Comparison of ENCODE assay signal across 21 cellular contexts in genomic region chr20:41347523-41348429, GRCh38. TPM values are rescaled to one million over a fixed set of nuclear protein-coding genes. Genes with fewer than 3 reads are reported as not detected.
DNase-seq lines count a peak whose midpoint lies in the region; ATAC-seq, FAIRE-seq and TF ChIP-seq lines count a peak whose summit lies in the region.
"Had no signal": no experiment of that assay in that cellular context is flagged by ENCODE, and none has a peak within 500 bp of the region (broad histone marks: within the 10 kb centered on the region; RNA-seq: fewer than 3 reads in every experiment).

No MANE protein-coding gene starts in this region.

- H3F3A ChIP-seq in neural progenitor cell (ENCODE audit: low read depth) (no peaks in the 10 kb centered on the region), GM23338 (replicated peaks; ENCODE audit: low read depth) (no peaks in the 10 kb centered on the region)

- H3K27ac ChIP-seq in K562 (ENCODE audit: extremely low read depth, low read depth, low read length) = no peak overlapping the region
- no peak overlapping the region for H3K27ac ChIP-seq in neural progenitor cell
- H3K27ac ChIP-seq in GM23338 (ENCODE audit: low read depth) = no peak overlapping the region
- H3K27ac ChIP-seq: 22Rv1; BLaER1 treated with 17β-estradiol and CSF1 and Interleukin-3, amounts not matched to agents 10 nM and 100 nM; KMS-11 had no signal

- intact Hi-C loops in K562 (cut with micrococcal nuclease) = loop anchor here (10.0 kb wide), 1 partner anchor 267 kb away; the partner anchor contains the start of gene CHD6

- H3K4me3 Mint-ChIP-seq in neural progenitor cell (no peak overlapping the region), GM23338 (no peak overlapping the region)

- H2AFZ ChIP-seq in K562 (ENCODE audit: low read depth, low read length) = no peak overlapping the region
- H2AFZ ChIP-seq in neural progenitor cell (replicated peaks) = no peak overlapping the region
- no peak overlapping the region for H2AFZ ChIP-seq in GM23338

- ATAC-seq in K562 (no peak), GM23338 (no peak)
- ATAC-seq: PC-3 had no signal

- no peaks in the 10 kb centered on the region for H3K9me3 ChIP-seq in K562 (replicated peaks; ENCODE audit: control insufficient read depth, insufficient read depth, low read depth, low read length)
- H3K9me3 ChIP-seq in neural progenitor cell (ENCODE audit: low read depth) = no peaks in the 10 kb centered on the region
- H3K9me3 ChIP-seq: BLaER1 treated with 17β-estradiol and CSF1 and Interleukin-3, amounts not matched to agents 10 nM and 100 nM had no signal

- H3K4me2 ChIP-seq in K562 (ENCODE audit: insufficient read depth, low read length) = no peak overlapping the region
- H3K4me2 ChIP-seq in neural progenitor cell = no peak overlapping the region
- H3K4me2 ChIP-seq in GM23338 = no peak overlapping the region
- H3K4me2 ChIP-seq: KMS-11 had no signal

- H3K4me3 ChIP-seq in K562 (no peak overlapping the region), fibroblast of mammary gland (ENCODE audit: control insufficient read depth, low read depth, low read length) (no peak overlapping the region), neural progenitor cell (no peak overlapping the region), GM23338 (no peak overlapping the region)
- H3K4me3 ChIP-seq: BLaER1 treated with 17β-estradiol and CSF1 and Interleukin-3, amounts not matched to agents 10 nM and 100 nM had no signal

- no peaks in the 10 kb centered on the region for H3K9me1 ChIP-seq in K562 (ENCODE audit: control insufficient read depth, insufficient read depth, low read length)

- H3K9me3 Mint-ChIP-seq in neural progenitor cell = no peaks in the 10 kb centered on the region
- no peaks in the 10 kb centered on the region; the same call in 2 of the 3 replicates for H3K9me3 Mint-ChIP-seq in GM23338

- CTCF ChIA-PET in K562 (lab: Yijun Ruan, JAX; ENCODE audit: low intra/inter-chr PET ratio) = no interaction called here

- in situ Hi-C loops in K562 (cut with MboI) = no loop called here

- no peaks in the 10 kb centered on the region for H3K79me2 ChIP-seq in K562 (ENCODE audit: control insufficient read depth, insufficient read depth, low read length)
- H3K79me2 ChIP-seq in neural progenitor cell (ENCODE audit: low read depth) = no peaks in the 10 kb centered on the region
- H3K79me2 ChIP-seq in GM23338 (replicated peaks; ENCODE audit: insufficient read depth) = no peaks in the 10 kb centered on the region

- H3K36me3 ChIP-seq in K562 (ENCODE audit: control insufficient read depth, insufficient read depth, low read length) (0 out of 3 replicates have a peak, but pooled peaks cover 2% of the 10 kb centered on the region), neural progenitor cell (no peaks in the 10 kb centered on the region), GM23338 (ENCODE audit: insufficient read depth) (no peaks in the 10 kb centered on the region)
- H3K36me3 ChIP-seq: BLaER1 treated with 17β-estradiol and CSF1 and Interleukin-3, amounts not matched to agents 10 nM and 100 nM had no signal

- TF ChIP-seq CTCF in K562 (IDR thresholded peaks at IDR 0.05 in 2 of 3, conservative IDR thresholded peaks at IDR 0.05 in 1 of 3; ENCODE audit: insufficient read depth in 2 of 3, low read depth in 1 of 3, low read length in 3 of 3) (no peak), fibroblast of mammary gland (conservative IDR thresholded peaks at IDR 0.05; ENCODE audit: control insufficient read depth, insufficient read depth, low read depth, low read length) (no peak), neural progenitor cell (IDR thresholded peaks at IDR 0.05) (no peak), GM23338 (conservative IDR thresholded peaks at IDR 0.05; ENCODE audit: low read depth in 2 of 2) (no peak)

- H3K4me1 Mint-ChIP-seq in neural progenitor cell (peaks cover 10% of the 10 kb centered on the region), GM23338 (peaks cover 6% of the 10 kb centered on the region; the same call in 2 of the 3 replicates)

- WGBS in K562 (ENCODE audit: insufficient coverage, low coverage, missing lambda C conversion rate) = 64% methylated on average over 13 of the region's 13 CpGs

- TF ChIP-seq POLR2A in K562 (conservative IDR thresholded peaks at IDR 0.05) = no peak

- FAIRE-seq in K562 (lab: Jason Lieb, UNC) = no peak
- FAIRE-seq: G401.6 had no signal

- H3K27me3 Mint-ChIP-seq in neural progenitor cell (ENCODE audit: insufficient read depth, low read depth) = peaks cover 3% of the 10 kb centered on the region
- peaks cover 7% of the 10 kb centered on the region for H3K27me3 Mint-ChIP-seq in GM23338 (ENCODE audit: insufficient read depth, low read depth, poor library complexity)

- no peaks in the 10 kb centered on the region for H3K36me3 Mint-ChIP-seq in neural progenitor cell
- H3K36me3 Mint-ChIP-seq in GM23338 (ENCODE audit: low read depth) = no peaks in the 10 kb centered on the region; the same call in 2 of the 3 replicates

- H3K9me2 ChIP-seq in GM23338 (ENCODE audit: insufficient read depth) = no peaks in the 10 kb centered on the region

- peak overlapping the region; percentile 15 for H3K27ac Mint-ChIP-seq in neural progenitor cell
- no peak overlapping the region for H3K27ac Mint-ChIP-seq in GM23338

- TF ChIP-seq EP300 in K562 (IDR thresholded peaks at IDR 0.05; ENCODE audit: low read length) = no peak

- POLR2A ChIA-PET in K562 (lab: Yijun Ruan, JAX) = no interaction called here

- H3K9ac ChIP-seq in K562 (ENCODE audit: insufficient read depth in 1 of 2, low read depth in 2 of 2, low read length in 2 of 2) (peak overlapping the region in 1 of 2 experiments; percentile 59; a peak in 2 of 4 replicates), neural progenitor cell (no peak overlapping the region)
- H3K9ac ChIP-seq: BLaER1 treated with 17β-estradiol and CSF1 and Interleukin-3, amounts not matched to agents 10 nM and 100 nM; KMS-11 had no signal

- no peak for TF ChIP-seq RAD21 in K562 (CRISPR knock-in tag; conservative IDR thresholded peaks at IDR 0.05 in 1 of 2, IDR thresholded peaks at IDR 0.05 in 1 of 2)

- H3K27me3 ChIP-seq in K562 (ENCODE audit: control insufficient read depth in 2 of 2, insufficient read depth in 2 of 2, low read length in 2 of 2) (no peaks in the 10 kb centered on the region), neural progenitor cell (no peaks in the 10 kb centered on the region), GM23338 (ENCODE audit: insufficient read depth) (no peaks in the 10 kb centered on the region)
- H3K27me3 ChIP-seq: BLaER1 treated with 17β-estradiol and CSF1 and Interleukin-3, amounts not matched to agents 10 nM and 100 nM had no signal

- DNase-seq in DMS 273 (lab: John Stamatoyannopoulos, UW; ENCODE audit: unreplicated experiment) (peak; percentile 62), DMS 273 treated with DMSO at 0.1 percent for 48 hours (lab: John Stamatoyannopoulos, UW) (no peak), K562 (ENCODE audit: extremely low read depth in 1 of 4, low spot score in 3 of 4) (no peak), fibroblast of mammary gland (ENCODE audit: low read depth) (peak; percentile 29), neural progenitor cell (ENCODE audit: low spot score) (no peak), RPMI8226 (no peak), NCI-H146 treated with DMSO at 0.1 percent for 48 hours (lab: John Stamatoyannopoulos, UW; ENCODE audit: unreplicated experiment) (no peak), GM23338 (ENCODE audit: low spot score) (no peak)
- DNase-seq: DMS53, GOT3, NCI-H1092 treated with DMSO at 0.1 percent for 48 hours, NCI-H187, NCI-H446, NCI-H748 treated with DMSO at 0.1 percent for 48 hours, PC-3, SHP77 had no signal

- no TSS peak for BruUV-seq in K562 (replicated peaks; lab: Mats Ljungman, UMichigan)

- H3K4me1 ChIP-seq in K562 (replicated peaks in 1 of 2; ENCODE audit: control insufficient read depth in 2 of 2, insufficient read depth in 2 of 2, low read length in 2 of 2) (peaks cover 0 to 12% of the 10 kb centered on the region in 2 experiments; a peak in 1 of 5 replicates), neural progenitor cell (peaks cover 4% of the 10 kb centered on the region), GM23338 (ENCODE audit: insufficient read depth) (no peaks in the 10 kb centered on the region)

- H4K20me1 ChIP-seq in K562 (replicated peaks; ENCODE audit: control insufficient read depth, insufficient read depth, low read length) = no peaks in the 10 kb centered on the region; the same call in 1 of the 2 replicates
- H4K20me1 ChIP-seq in neural progenitor cell (ENCODE audit: low read depth) = no peaks in the 10 kb centered on the region
- no peaks in the 10 kb centered on the region for H4K20me1 ChIP-seq in GM23338 (replicated peaks; ENCODE audit: insufficient read depth)
- H4K20me1 ChIP-seq: BLaER1 treated with 17β-estradiol and CSF1 and Interleukin-3, amounts not matched to agents 10 nM and 100 nM had no signal

RNA-seq across cellular contexts. Expression of gene LPIN3, which starts 7.2 kb away (rescaled TPM):
- total RNA-seq in K562 (2011; cell fraction: chromatin; rRNA removed; ENCODE audit: low replicate concordance) = 32.2 and 89.1 TPM in 2 replicates
- 46.2 and 48.0 TPM in 2 replicates for total RNA-seq in K562 (2011; cell fraction: nucleolus; rRNA removed)
- total RNA-seq in K562 (2011; cell fraction: nucleoplasm; rRNA removed) = 28.4 and 33.2 TPM in 2 replicates
- 6.0 and 8.8 TPM in 2 replicates for total RNA-seq in K562 (2014; rRNA removed)
- total RNA-seq in K562 (2014; rRNA removed; fragmentation: Illumina TruSeq; extraction: Trizol) = 2.3 and 2.4 TPM in 2 replicates
- total RNA-seq in K562 (2015; rRNA removed; fragmentation: Illumina TruSeq; extraction: Trizol) = 4.6 and 5.9 TPM in 2 replicates
- total RNA-seq in K562 (2021) = 6.9 and 7.9 TPM in 2 replicates
- 5.8 and 11.5 TPM in 2 replicates for polyA plus RNA-seq in K562 (2011; rRNA removed)
- polyA plus RNA-seq in K562 (2011; cell fraction: cytosol; rRNA removed) = 3.8 and 4.3 TPM in 2 replicates
- polyA plus RNA-seq in K562 (2011; cell fraction: nucleus; rRNA removed) = 83.5 and 84.6 TPM in 2 replicates
- 6.9 and 15.9 TPM in 2 replicates for polyA plus RNA-seq in K562 (2012)
- polyA plus RNA-seq in K562 (2014; fragmentation: Illumina TruSeq; extraction: Trizol) = 7.9 and 9.1 TPM in 2 replicates
- 1 to 10 TPM; 2.2 to 5.0 TPM for polyA plus RNA-seq in K562 (2014; fragmentation: Nextera tagmentation; extraction: Ambion mirVana)
- polyA plus RNA-seq in K562 (2014; rRNA removed) = 10.4 and 12.0 TPM in 2 replicates
- 1.7 and 3.8 TPM in 2 replicates for polyA minus RNA-seq in K562 (2011; rRNA and poly(A)+ RNA removed)
- polyA minus RNA-seq in K562 (2011; cell fraction: cytosol; rRNA and poly(A)+ RNA removed) = 1.1 and 4.9 TPM in 2 replicates
- 11.7 and 13.7 TPM in 2 replicates for polyA minus RNA-seq in K562 (2011; cell fraction: nucleus; rRNA and poly(A)+ RNA removed)
- total RNA-seq in neural progenitor cell (ENCODE audit: low replicate concordance) = 2.8 and 8.9 TPM in 2 replicates
- 8.4 and 9.7 TPM in 2 replicates for total RNA-seq in GM23338 (2014; rRNA removed; shearing (Covaris generic))
- polyA plus RNA-seq in GM23338 (2016; fragmentation: Nextera tagmentation; extraction: Ambion mirVana) = 6.1 and 6.5 TPM in 2 replicates

RNA-seq across cellular contexts. Expression of gene EMILIN3, which starts 18.8 kb away (rescaled TPM):
- total RNA-seq in K562 (2011; cell fraction: chromatin; rRNA removed; ENCODE audit: low replicate concordance) = not detected in 2 replicates
- not detected in 2 replicates for total RNA-seq in K562 (2011; cell fraction: nucleolus; rRNA removed)
- not detected in 2 replicates for total RNA-seq in K562 (2011; cell fraction: nucleoplasm; rRNA removed)
- total RNA-seq in K562 (2014; rRNA removed) = not detected in 2 replicates
- total RNA-seq in K562 (2014; rRNA removed; fragmentation: Illumina TruSeq; extraction: Trizol) = not detected in 2 replicates
- total RNA-seq in K562 (2015; rRNA removed; fragmentation: Illumina TruSeq; extraction: Trizol) = not detected in 2 replicates
- total RNA-seq in K562 (2021) = not detected in 2 replicates
- not detected in 2 replicates for polyA plus RNA-seq in K562 (2011; rRNA removed)
- polyA plus RNA-seq in K562 (2011; cell fraction: cytosol; rRNA removed) = not detected in 2 replicates
- not detected in 2 replicates for polyA plus RNA-seq in K562 (2011; cell fraction: nucleus; rRNA removed)
- polyA plus RNA-seq in K562 (2012) = 0.03 and 0.14 TPM in 2 replicates
- not detected in 2 replicates for polyA plus RNA-seq in K562 (2014; fragmentation: Illumina TruSeq; extraction: Trizol)
- polyA plus RNA-seq in K562 (2014; fragmentation: Nextera tagmentation; extraction: Ambion mirVana) = under 1 TPM in 1 of 2 experiments, not detected in 1; 0.07 TPM
- polyA plus RNA-seq in K562 (2014; rRNA removed) = 0.01 TPM in 1 of 2 replicates, not detected in the other
- polyA minus RNA-seq in K562 (2011; rRNA and poly(A)+ RNA removed) = not detected in 2 replicates
- not detected in 2 replicates for polyA minus RNA-seq in K562 (2011; cell fraction: cytosol; rRNA and poly(A)+ RNA removed)
- not detected in 2 replicates for polyA minus RNA-seq in K562 (2011; cell fraction: nucleus; rRNA and poly(A)+ RNA removed)
- total RNA-seq in neural progenitor cell (ENCODE audit: low replicate concordance) = 3.5 and 9.0 TPM in 2 replicates
- total RNA-seq in GM23338 (2014; rRNA removed; shearing (Covaris generic)) = 6.3 and 6.6 TPM in 2 replicates
- 0.53 and 0.56 TPM in 2 replicates for polyA plus RNA-seq in GM23338 (2016; fragmentation: Nextera tagmentation; extraction: Ambion mirVana)
- total RNA-seq: MCF 10A, PC-3 had no signal

RNA-seq across cellular contexts. Expression of gene ZHX3, which starts 30.2 kb away (rescaled TPM):
- total RNA-seq in K562 (2011; cell fraction: chromatin; rRNA removed; ENCODE audit: low replicate concordance) = 11.4 and 16.1 TPM in 2 replicates
- 5.2 and 6.6 TPM in 2 replicates for total RNA-seq in K562 (2011; cell fraction: nucleolus; rRNA removed)
- total RNA-seq in K562 (2011; cell fraction: nucleoplasm; rRNA removed) = 9.6 and 10.9 TPM in 2 replicates
- total RNA-seq in K562 (2014; rRNA removed) = 3.7 and 6.0 TPM in 2 replicates
- 6.9 and 7.1 TPM in 2 replicates for total RNA-seq in K562 (2014; rRNA removed; fragmentation: Illumina TruSeq; extraction: Trizol)
- 5.5 and 6.1 TPM in 2 replicates for total RNA-seq in K562 (2015; rRNA removed; fragmentation: Illumina TruSeq; extraction: Trizol)
- total RNA-seq in K562 (2021) = 14.6 and 14.8 TPM in 2 replicates
- polyA plus RNA-seq in K562 (2011; rRNA removed) = 4.9 and 5.7 TPM in 2 replicates
- 4.1 and 4.4 TPM in 2 replicates for polyA plus RNA-seq in K562 (2011; cell fraction: cytosol; rRNA removed)
- 5.9 and 6.0 TPM in 2 replicates for polyA plus RNA-seq in K562 (2011; cell fraction: nucleus; rRNA removed)
- polyA plus RNA-seq in K562 (2012) = 4.7 and 4.8 TPM in 2 replicates
- polyA plus RNA-seq in K562 (2014; fragmentation: Illumina TruSeq; extraction: Trizol) = 7.4 and 7.9 TPM in 2 replicates
- 1 to 10 TPM in 1 of 2 experiments, under 1 TPM in 1; 0.80 to 1.4 TPM for polyA plus RNA-seq in K562 (2014; fragmentation: Nextera tagmentation; extraction: Ambion mirVana)
- 3.5 and 4.6 TPM in 2 replicates for polyA plus RNA-seq in K562 (2014; rRNA removed)
- 9.0 and 10.6 TPM in 2 replicates for polyA minus RNA-seq in K562 (2011; rRNA and poly(A)+ RNA removed)
- 4.0 and 5.6 TPM in 2 replicates for polyA minus RNA-seq in K562 (2011; cell fraction: cytosol; rRNA and poly(A)+ RNA removed)
- 4.0 and 6.7 TPM in 2 replicates for polyA minus RNA-seq in K562 (2011; cell fraction: nucleus; rRNA and poly(A)+ RNA removed)
- 5.2 and 6.8 TPM in 2 replicates for total RNA-seq in neural progenitor cell (ENCODE audit: low replicate concordance)
- 2.8 and 5.3 TPM in 2 replicates for total RNA-seq in GM23338 (2014; rRNA removed; shearing (Covaris generic))
- polyA plus RNA-seq in GM23338 (2016; fragmentation: Nextera tagmentation; extraction: Ambion mirVana) = 1.7 and 4.4 TPM in 2 replicates

Comparison
In these comparisons a context has a peak if more than half of its experiments do, and no peak if none do; other contexts are left out.
1. DNase-seq: peak in DMS 273 (single experiment) and fibroblast of mammary gland (single experiment); none in DMS 273 treated with DMSO at 0.1 percent for 48 hours (single experiment), K562 (0 of 4), neural progenitor cell (single experiment), RPMI8226 (single experiment), NCI-H146 treated with DMSO at 0.1 percent for 48 hours (single experiment) and GM23338 (single experiment).